ENCODE assay signal across 8 cellular contexts in genomic region chr17:40443196-40443987, GRCh38. TPM values are rescaled to one million over a fixed set of nuclear protein-coding genes. Genes with fewer than 3 reads are reported as not detected.
A peak's percentile ranks its signal among the peaks of the same experiment; 100 is the strongest.
DNase-seq lines count a peak whose midpoint lies in the region; ATAC-seq and TF ChIP-seq lines count a peak whose summit lies in the region.

Gene IGFBP4, plus strand, starts transcription at chr17:40443450. Its CDS starts 286 bp downstream, at chr17:40443736.

- DNase-seq in AG10803 (ENCODE audit: low read depth) (peak; percentile 77), HCEC 1CT (peak; percentile 81), NOMO-1 treated with dmso at 0.1 percent for 144 hours (lab: John Stamatoyannopoulos, UW; ENCODE audit: unreplicated experiment) (peak; percentile 56), mesenteric fat pad (ENCODE audit: low spot score) (no peak)
- DNase-seq in activated CD8-positive, alpha-beta memory T cell treated with anti-CD3 and anti-CD28 coated beads, Interleukin-2, amount 50 U/mL, for 4 hours = peak; percentile 72
- peak; percentile 50 to 58 for DNase-seq in stimulated activated CD8-positive, alpha-beta memory T cell treated with anti-CD3 and anti-CD28 coated beads, Interleukin-15, amount 100 ng/mL, for 48 hours (ENCODE audit: low read depth in 2 of 2)

- ATAC-seq in HG02623 (IDR thresholded peaks at IDR 0.05; ENCODE audit: unreplicated experiment) = no peak

- peak within 1 kb of the TSS; percentile 99 for H3K4me3 ChIP-seq in AG10803 (ENCODE audit: low read length)

- TF ChIP-seq CTCF in AG10803 (conservative IDR thresholded peaks at IDR 0.05; ENCODE audit: low read length) = peak; percentile 48

- in situ Hi-C loops in endometrial microvascular endothelial cells (cut with HindIII; ENCODE audit: inconsistent ontology term, low pct_unique_long_range_greater_than_20kb, low sequenced_read_pairs) = loop anchor here (10.0 kb wide), 3 partner anchors 51 to 101 kb away; partner anchors contain the start of gene GJD3

RNA-seq across cellular contexts. Expression of gene IGFBP4, which starts in this region (rescaled TPM):
- total RNA-seq in endometrial microvascular endothelial cells (ENCODE audit: inconsistent ontology term) (66.7 TPM), mesenteric fat pad (1,107 TPM)

Comparison
In these comparisons a context has a peak if more than half of its experiments do, and no peak if none do; other contexts are left out.
1. RNA of gene IGFBP4 (total RNA-seq): 1,107 TPM in mesenteric fat pad (single experiment); 66.7 TPM in endometrial microvascular endothelial cells (single experiment); every median in the first group is over 10 times any median in the second.